Comparison of ENCODE assay signal across 8 cellular contexts in genomic region chr3:180601688-180602666, GRCh38. TPM values are rescaled to one million over a fixed set of nuclear protein-coding genes. Genes with fewer than 3 reads are reported as not detected.
DNase-seq lines count a peak whose midpoint lies in the region; ATAC-seq and TF ChIP-seq lines count a peak whose summit lies in the region.

Gene TTC14 (plus strand): TSS chr3:180602163. CDS start chr3:180602262, 99 bp downstream.

- H3K4me3 ChIP-seq in HUES64 (ENCODE audit: low read length) (peak within 1 kb of the TSS; percentile 87), OCI-LY3 (ENCODE audit: low read length) (peak within 1 kb of the TSS; percentile 87), epithelial cell of esophagus (ENCODE audit: low read length) (peak within 1 kb of the TSS; percentile 80), mononuclear cell (ENCODE audit: low read length) (peak within 1 kb of the TSS; percentile 75)

- H3K4me1 ChIP-seq in HUES64 (ENCODE audit: insufficient read depth, low read length) (peaks cover 10% of the 10 kb centered on the region; the same call in 1 of the 2 replicates), OCI-LY3 (ENCODE audit: low read length) (peaks cover 13% of the 10 kb centered on the region), mononuclear cell (ENCODE audit: insufficient read depth, low read length) (peaks cover 9% of the 10 kb centered on the region)

- peak within 1 kb of the TSS; percentile 74 for H2AFZ ChIP-seq in OCI-LY3 (ENCODE audit: low read depth, low read length)

- DNase-seq in DMS 273 (lab: John Stamatoyannopoulos, UW; ENCODE audit: unreplicated experiment) = peak; percentile 99
- DNase-seq in activated T-cell treated with anti-CD3 and anti-CD28 coated beads for 1 hour (ENCODE audit: low read depth) = peak; percentile 85
- peak; percentile 96 for DNase-seq in epithelial cell of esophagus (ENCODE audit: low read depth)
- peak; percentile 77 to 84 for DNase-seq in stimulated activated CD8-positive, alpha-beta memory T cell treated with anti-CD3 and anti-CD28 coated beads, Interleukin-4, amount 100 ng/mL, for 1 hour (ENCODE audit: low read depth in 2 of 2, low spot score in 1 of 2)

- 5% methylated on average over 70 of the region's 70 CpGs for WGBS in HUES64

- H3K27me3 ChIP-seq in HUES64 (ENCODE audit: insufficient read depth, low read length) (peaks cover 38% of the 10 kb centered on the region), OCI-LY3 (ENCODE audit: low read depth, low read length) (no peaks in the 10 kb centered on the region), mononuclear cell (ENCODE audit: insufficient read depth, low read length) (peaks cover 26% of the 10 kb centered on the region)

- H4K20me1 ChIP-seq in OCI-LY3 (ENCODE audit: insufficient read depth, low read length) = no peaks in the 10 kb centered on the region

- H3K4me2 ChIP-seq in OCI-LY3 (ENCODE audit: low read length) = peak within 1 kb of the TSS; percentile 87

- TF ChIP-seq CTCF in OCI-LY3 (IDR thresholded peaks at IDR 0.05; ENCODE audit: low read depth, low read length) (peak; percentile 38), epithelial cell of esophagus (IDR thresholded peaks at IDR 0.05; ENCODE audit: insufficient read depth, low read depth, low read length, missing control alignments) (no peak)

- H3K9me3 ChIP-seq in HUES64 (ENCODE audit: insufficient read depth, low read depth, low read length) (no peaks in the 10 kb centered on the region), OCI-LY3 (ENCODE audit: insufficient read depth, low read length) (no peaks in the 10 kb centered on the region), mononuclear cell (ENCODE audit: low read depth, low read length) (no peaks in the 10 kb centered on the region)

- H3K27ac ChIP-seq in HUES64 (ENCODE audit: low read depth, low read length) (peak within 1 kb of the TSS; percentile 77), OCI-LY3 (ENCODE audit: low read length) (peak within 1 kb of the TSS; percentile 86)

- peak; percentile 97 for ATAC-seq in GM21447 (IDR thresholded peaks at IDR 0.05; ENCODE audit: unreplicated experiment)

- peaks cover 26% of the 10 kb centered on the region for H3K79me2 ChIP-seq in OCI-LY3 (ENCODE audit: low read length)

- H3K36me3 ChIP-seq in HUES64 (ENCODE audit: insufficient read depth, low read length) (peaks cover 33% of the 10 kb centered on the region), OCI-LY3 (replicated peaks; ENCODE audit: low read depth, low read length) (peaks cover 32% of the 10 kb centered on the region)

- H3K9ac ChIP-seq in HUES64 (ENCODE audit: low read depth, low read length) (peak within 1 kb of the TSS; percentile 71), OCI-LY3 (ENCODE audit: low read length) (peak within 1 kb of the TSS; percentile 85)

RNA-seq across cellular contexts. Expression of gene TTC14, which starts in this region (rescaled TPM):
- 16.4 TPM for polyA plus RNA-seq in HUES64 (2013, experiment 1 of 2)
- polyA plus RNA-seq in HUES64 (2013, experiment 2 of 2) = 17.4 TPM
- 52.5 TPM for total RNA-seq in mononuclear cell

Comparison
In these comparisons a context has a peak if more than half of its experiments do, and no peak if none do; other contexts are left out.
1. Peak in every context shown above with its lines: DNase-seq, ATAC-seq, H3K4me3 ChIP-seq and H3K27ac ChIP-seq.